Comparison of ENCODE assay signal across 9 cellular contexts in genomic region chr11:68142028-68142412, GRCh38. TPM values are rescaled to one million over a fixed set of nuclear protein-coding genes. Genes with fewer than 3 reads are reported as not detected.
DNase-seq lines count a peak whose midpoint lies in the region; ATAC-seq and TF ChIP-seq lines count a peak whose summit lies in the region.
"Had no signal": no experiment of that assay in that cellular context is flagged by ENCODE, and none has a peak within 500 bp of the region (broad histone marks: within the 10 kb centered on the region; RNA-seq: fewer than 3 reads in every experiment).

No MANE protein-coding gene starts in this region.

- H2AFZ ChIP-seq in PC-9: no peak overlapping the region

- POLR2A ChIA-PET in PC-9 (lab: Charles Lee; ENCODE audit: unreplicated experiment): interaction anchor here (0.5 to 0.7 kb wide), 3 partner anchors 15 to 70 kb away, joined by 4 to 9 read pairs (median 6); no protein-coding TSS in a partner anchor

- no peak overlapping the region for H3K4me3 Mint-ChIP-seq in Calu3 (ENCODE audit: low read depth, unreplicated experiment)

- no peaks in the 10 kb centered on the region for H3K79me2 ChIP-seq in PC-9 (ENCODE audit: low read depth)

- peaks cover 17% of the 10 kb centered on the region for H3F3A ChIP-seq in PC-9 (ENCODE audit: insufficient read depth, low read depth)

- no peaks in the 10 kb centered on the region for H3K9me3 Mint-ChIP-seq in Calu3 (ENCODE audit: low read depth, unreplicated experiment)

- H3K4me1 ChIP-seq in PC-9 (replicated peaks; ENCODE audit: insufficient read depth): peaks cover 37% of the 10 kb centered on the region

- H3K27me3 Mint-ChIP-seq in Calu3 (ENCODE audit: unreplicated experiment): no peaks in the 10 kb centered on the region

- no peaks in the 10 kb centered on the region for H3K36me3 ChIP-seq in PC-9 (ENCODE audit: low read depth)

- peaks cover 21% of the 10 kb centered on the region for H3K36me3 Mint-ChIP-seq in Calu3 (ENCODE audit: insufficient read depth, unreplicated experiment)

- H3K9me3 ChIP-seq in PC-9 (ENCODE audit: insufficient read depth, low read depth): no peaks in the 10 kb centered on the region

- no peak for ATAC-seq in HG02610 (IDR thresholded peaks at IDR 0.05; ENCODE audit: unreplicated experiment)
- ATAC-seq in HG02588 (IDR thresholded peaks at IDR 0.05; ENCODE audit: unreplicated experiment): no peak
- no peak for ATAC-seq in HG03442 (IDR thresholded peaks at IDR 0.05; ENCODE audit: unreplicated experiment)

- DNase-seq in Calu3 (peak; percentile 73), PC-9 (peak; percentile 62 to 81), NCI-H510A (lab: John Stamatoyannopoulos, UW) (no peak)
- DNase-seq in activated naive CD4-positive, alpha-beta T cell treated with anti-CD3 and anti-CD28 coated beads, Interleukin-2, amount 50 U/mL, for 16 hours: peak; percentile 36
- DNase-seq in stimulated activated CD4-positive, alpha-beta T cell treated with anti-CD3 and anti-CD28 coated beads, Interleukin-12 subunit alpha, Interleukin-12 subunit beta, amount 100 ng/mL, for 48 hours (ENCODE audit: low read depth in 2 of 3, low spot score in 1 of 3): peak; percentile 42 to 54 (median 53)

- TF ChIP-seq CTCF in Calu3 (IDR thresholded peaks at IDR 0.05; ENCODE audit: unreplicated experiment) (no peak), PC-9 (conservative IDR thresholded peaks at IDR 0.05) (no peak)

- H3K4me1 Mint-ChIP-seq in Calu3 (ENCODE audit: low read depth, unreplicated experiment): peaks cover 47% of the 10 kb centered on the region

- H4K20me1 ChIP-seq in PC-9 (ENCODE audit: insufficient read depth): no peaks in the 10 kb centered on the region

- peak overlapping the region; percentile 63 for H3K27ac Mint-ChIP-seq in Calu3 (ENCODE audit: unreplicated experiment)

- no peak overlapping the region for H3K4me2 ChIP-seq in PC-9

- H3K27ac ChIP-seq in PC-9: no peak overlapping the region

- intact Hi-C loops in Calu3 (cut with micrococcal nuclease; ENCODE audit: unreplicated experiment): no loop called here
- intact Hi-C loops in PC-9 (cut with micrococcal nuclease; ENCODE audit: unreplicated experiment): no loop called here

- no peaks in the 10 kb centered on the region for H3K27me3 ChIP-seq in PC-9 (ENCODE audit: insufficient read depth, low read depth)

- H3K4me3 ChIP-seq in PC-9: no peak overlapping the region
- H3K4me3 ChIP-seq: skin epidermis had no signal

- BruUV-seq in Calu3 (replicated peaks; lab: Mats Ljungman, UMichigan): no TSS peak
- BruUV-seq in PC-9 (replicated peaks; lab: Mats Ljungman, UMichigan): no TSS peak

- CTCF ChIA-PET in Calu3 (lab: Charles Lee) (interaction anchor here (1.0 to 1.8 kb wide), 3 partner anchors 48 to 67 kb away, joined by 3 to 4 read pairs (median 3); no protein-coding TSS in a partner anchor), PC-9 (lab: Charles Lee) (interaction anchor here (0.6 kb wide), 1 partner anchor 15 kb away, joined by 3 read pairs; no protein-coding TSS in a partner anchor)

- H3K9me2 ChIP-seq in PC-9 (ENCODE audit: insufficient read depth): no peaks in the 10 kb centered on the region

RNA-seq across cellular contexts. Expression of gene CHKA, which starts 20.8 kb away (rescaled TPM):
- total RNA-seq in Calu3 (2022) (100 and 104 TPM in 2 replicates), PC-9 (2021) (84.2 and 90.5 TPM in 2 replicates)
